21 cellular contexts compared by ENCODE assay signal in genomic region chr6:85662251-85662650, GRCh38. TPM values are rescaled to one million over a fixed set of nuclear protein-coding genes. Genes with fewer than 3 reads are reported as not detected.
DNase-seq lines count a peak whose midpoint lies in the region; ATAC-seq and TF ChIP-seq lines count a peak whose summit lies in the region.
"Had no signal": no experiment of that assay in that cellular context is flagged by ENCODE, and none has a peak within 500 bp of the region (broad histone marks: within the 10 kb centered on the region; RNA-seq: fewer than 3 reads in every experiment).

No MANE protein-coding gene starts in this region.

- H3K9me3 Mint-ChIP-seq in HFFc6, result 0 out of 2 replicates have a peak, but pooled peaks cover 4% of the 10 kb centered on the region

- no peak overlapping the region for H3K4me3 ChIP-seq in epithelial cell of esophagus (ENCODE audit: low read length)
- H3K4me3 ChIP-seq: PC-9, SJSA1 had no signal

- H3K4me1 Mint-ChIP-seq in HFFc6 (ENCODE audit: low read depth), result peaks cover 35% of the 10 kb centered on the region
- H3K4me1 Mint-ChIP-seq: B cell had no signal

- peaks cover 9% of the 10 kb centered on the region for H3K36me3 Mint-ChIP-seq in HFFc6 (ENCODE audit: low read depth)

- TF ChIP-seq CTCF in HFFc6 (IDR thresholded peaks at IDR 0.05), result no peak
- TF ChIP-seq CTCF in epithelial cell of esophagus (IDR thresholded peaks at IDR 0.05; ENCODE audit: insufficient read depth, low read depth, low read length, missing control alignments), result no peak

- H3K4me3 Mint-ChIP-seq in HFFc6, result peak overlapping the region; percentile 31; the same call in 1 of the 2 replicates
- H3K4me3 Mint-ChIP-seq: B cell; CD8-positive, alpha-beta T cell had no signal

- peak; percentile 46 for DNase-seq in HFFc6
- peak; percentile 30 for DNase-seq in RKO (ENCODE audit: low spot score)
- DNase-seq in epithelial cell of esophagus (ENCODE audit: low read depth), result peak; percentile 52
- DNase-seq in GM19238 (ENCODE audit: insufficient read length, low spot score), result no peak
- DNase-seq in left colon, result no peak
- DNase-seq: Caco-2; CD8-positive, alpha-beta T cell; KBM-7; MM.1S; NCI-H2029; NCI-H446 treated with DMSO at 0.1 percent for 48 hours; NCI-H526; NCI-H82; NK-92 treated with Interleukin-12 subunit alpha and Interleukin-12 subunit beta, amount 100 ng/mL, for 24 hours; PC-9; Right ventricle myocardium superior; RPMI8226 had no signal

- ATAC-seq in GM19463 (IDR thresholded peaks at IDR 0.05; ENCODE audit: unreplicated experiment) (no peak), left colon (no peak), HG02642 (IDR thresholded peaks at IDR 0.05; ENCODE audit: poor library complexity, unreplicated experiment) (no peak)
- ATAC-seq: CD8-positive, alpha-beta T cell had no signal

- peaks cover 1% of the 10 kb centered on the region; the same call in 1 of the 2 replicates for H3K27me3 Mint-ChIP-seq in HFFc6 (ENCODE audit: insufficient read depth)
- H3K27me3 Mint-ChIP-seq: B cell had no signal

- intact Hi-C loops in left colon (cut with DNase I, micrococcal nuclease), result no loop called here

- peak overlapping the region; percentile 74 for H3K27ac Mint-ChIP-seq in HFFc6
- H3K27ac Mint-ChIP-seq: B cell; CD8-positive, alpha-beta T cell had no signal

RNA-seq across cellular contexts. Expression of gene SYNCRIP, which starts 19.6 kb away (rescaled TPM):
- 100 to 1,000 TPM; 122 to 139 (median 133) TPM for total RNA-seq in HFFc6 (2021; fragmentation: NEBNext Ultra II Directional; extraction: Animal tissue kit (Norgen Biotek cat#: 25700))
- total RNA-seq in left colon, result 10 to 100 TPM; 62.2 to 76.8 TPM

Comparison
In these comparisons a context has a peak if more than half of its experiments do, and no peak if none do; other contexts are left out.
1. DNase-seq: peak in HFFc6 (single experiment), RKO (single experiment) and epithelial cell of esophagus (single experiment); none in GM19238 (single experiment) and left colon (0 of 2).